ENCODE assay signal across 19 cellular contexts in genomic region chr7:44272456-44272855, GRCh38. TPM values are rescaled to one million over a fixed set of nuclear protein-coding genes. Genes with fewer than 3 reads are reported as not detected.
DNase-seq lines count a peak whose midpoint lies in the region; ATAC-seq lines count a peak whose summit lies in the region.
"Had no signal": no experiment of that assay in that cellular context is flagged by ENCODE, and none has a peak within 500 bp of the region (broad histone marks: within the 10 kb centered on the region; RNA-seq: fewer than 3 reads in every experiment).

No MANE protein-coding gene starts in this region.

- peak overlapping the region; percentile 45 for H3K27ac ChIP-seq in angular gyrus (ENCODE audit: low read depth, low read length)
- H3K27ac ChIP-seq: C4-2B, SJSA1 had no signal

- ATAC-seq in left ventricle myocardium superior (no peak), GM19395 (IDR thresholded peaks at IDR 0.05; ENCODE audit: unreplicated experiment) (no peak)
- ATAC-seq: HCT116, Panc1 had no signal

- DNase-seq in left ventricle myocardium superior (peak; percentile 12), cardiac septum (ENCODE audit: low spot score) (no peak), NAMALWA (ENCODE audit: low spot score) (peak; percentile 34), A172 (ENCODE audit: low spot score) (no peak), RPMI8226 (no peak)
- DNase-seq: EL, GF-D8, MV-4-11, NCI-H1930, NCI-H2171 treated with DMSO at 0.1 percent for 48 hours, NCI-H446 treated with DMSO at 0.1 percent for 48 hours, NCI-H526 treated with DMSO at 0.1 percent for 48 hours, T-helper 1 cell had no signal

- intact Hi-C loops in left ventricle myocardium superior (cut with micrococcal nuclease) (no loop called here), cardiac septum (cut with DNase I) (no loop called here)

RNA-seq across cellular contexts. Expression of gene CAMK2B, which starts 52.9 kb away (rescaled TPM):
- 98.4 TPM for total RNA-seq in left ventricle myocardium superior
- total RNA-seq in cardiac septum, result 149 TPM
- total RNA-seq in A172 (2014; rRNA removed; shearing (Covaris generic)), result 1.9 and 3.1 TPM in 2 replicates
- total RNA-seq: SJSA1 had no signal

Comparison
In these comparisons a context has a peak if more than half of its experiments do, and no peak if none do; other contexts are left out.
1. DNase-seq: peak in left ventricle myocardium superior (single experiment) and NAMALWA (single experiment); none in cardiac septum (single experiment), A172 (single experiment) and RPMI8226 (single experiment).
2. RNA of gene CAMK2B, which starts 52.9 kb away (total RNA-seq): 149 TPM in cardiac septum (single experiment) and 98.4 TPM in left ventricle myocardium superior (single experiment); 1.9 to 3.1 TPM in A172; every median in the first group is over 10 times any median in the second.